Comparison of ENCODE assay signal across 1 cellular context in the genomic region with DNA sequence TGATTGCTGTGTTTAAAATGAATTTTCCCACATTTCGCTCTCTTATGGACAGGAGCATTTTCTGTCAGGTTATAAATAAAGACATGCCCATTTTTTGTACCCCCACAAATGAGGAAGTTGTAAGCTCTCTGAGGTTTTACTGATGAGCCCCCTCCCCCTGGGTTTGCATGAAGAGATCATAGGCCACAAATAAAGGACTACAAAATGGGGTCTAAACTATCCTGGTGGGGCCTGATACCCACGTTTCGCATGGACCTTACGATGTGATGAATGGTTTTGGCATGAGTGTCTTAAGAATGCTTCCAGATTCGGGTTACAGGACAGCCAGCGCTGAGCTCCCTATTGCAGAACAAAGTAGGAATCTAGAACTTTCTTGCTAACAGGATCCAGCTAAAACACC.
TF ChIP-seq lines count a peak whose summit lies in the region.

No MANE protein-coding gene starts in this region.

TF ChIP-seq in K562, 482 proteins besides CTCF, POLR2A, EP300 and RAD21:
- no peak for TF ChIP-seq ZBTB7A (IDR thresholded peaks at IDR 0.05; ENCODE audit: borderline replicate concordance, control insufficient read depth, low read depth, low read length)
- no peak for TF ChIP-seq C11orf30 (IDR thresholded peaks at IDR 0.05; ENCODE audit: low read depth)
- TF ChIP-seq, protein P1, sequence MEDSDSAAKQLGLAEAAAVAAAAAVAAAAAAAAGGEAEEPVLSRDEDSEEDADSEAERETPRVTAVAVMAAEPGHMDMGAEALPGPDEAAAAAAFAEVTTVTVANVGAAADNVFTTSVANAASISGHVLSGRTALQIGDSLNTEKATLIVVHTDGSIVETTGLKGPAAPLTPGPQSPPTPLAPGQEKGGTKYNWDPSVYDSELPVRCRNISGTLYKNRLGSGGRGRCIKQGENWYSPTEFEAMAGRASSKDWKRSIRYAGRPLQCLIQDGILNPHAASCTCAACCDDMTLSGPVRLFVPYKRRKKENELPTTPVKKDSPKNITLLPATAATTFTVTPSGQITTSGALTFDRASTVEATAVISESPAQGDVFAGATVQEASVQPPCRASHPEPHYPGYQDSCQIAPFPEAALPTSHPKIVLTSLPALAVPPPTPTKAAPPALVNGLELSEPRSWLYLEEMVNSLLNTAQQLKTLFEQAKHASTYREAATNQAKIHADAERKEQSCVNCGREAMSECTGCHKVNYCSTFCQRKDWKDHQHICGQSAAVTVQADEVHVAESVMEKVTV (CRISPR knock-in tag; IDR thresholded peaks at IDR 0.05): 0 out of 2 replicates have a peak, but pooled peaks have one; percentile 10
- 0 out of 4 replicates have a peak, but pooled peaks of 1 of the 2 experiments have one; percentile 6 for TF ChIP-seq RCOR1 (IDR thresholded peaks at IDR 0.05; ENCODE audit: borderline replicate concordance in 1 of 2, low read depth in 2 of 2, low read length in 2 of 2)
- TF ChIP-seq, protein P2, sequence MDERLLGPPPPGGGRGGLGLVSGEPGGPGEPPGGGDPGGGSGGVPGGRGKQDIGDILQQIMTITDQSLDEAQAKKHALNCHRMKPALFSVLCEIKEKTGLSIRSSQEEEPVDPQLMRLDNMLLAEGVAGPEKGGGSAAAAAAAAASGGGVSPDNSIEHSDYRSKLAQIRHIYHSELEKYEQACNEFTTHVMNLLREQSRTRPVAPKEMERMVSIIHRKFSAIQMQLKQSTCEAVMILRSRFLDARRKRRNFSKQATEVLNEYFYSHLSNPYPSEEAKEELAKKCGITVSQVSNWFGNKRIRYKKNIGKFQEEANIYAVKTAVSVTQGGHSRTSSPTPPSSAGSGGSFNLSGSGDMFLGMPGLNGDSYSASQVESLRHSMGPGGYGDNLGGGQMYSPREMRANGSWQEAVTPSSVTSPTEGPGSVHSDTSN (CRISPR knock-in tag; IDR thresholded peaks at IDR 0.05; ENCODE audit: low read depth): no peak
- TF ChIP-seq, protein P2 (tag; conservative IDR thresholded peaks at IDR 0.05; ENCODE audit: low read depth): 0 out of 2 replicates have a peak, but pooled peaks have one; percentile 39
- peak in 1 of 3 experiments; percentile 9 for TF ChIP-seq YY1 (IDR thresholded peaks at IDR 0.05; ENCODE audit: borderline replicate concordance in 1 of 3, control insufficient read depth in 1 of 3, extremely low read depth in 1 of 3, insufficient read depth in 3 of 3, insufficient read length in 1 of 3, insufficient replicate concordance in 2 of 3, low read depth in 1 of 3, low read length in 2 of 3)
- TF ChIP-seq TEAD2 (tag; IDR thresholded peaks at IDR 0.05): no peak
- no peak for TF ChIP-seq ZFP36 (IDR thresholded peaks at IDR 0.05; ENCODE audit: low read depth, low read length, partially characterized antibody)
- TF ChIP-seq PTTG1 (tag; IDR thresholded peaks at IDR 0.05; ENCODE audit: low read depth): no peak
- TF ChIP-seq RBBP5 (IDR thresholded peaks at IDR 0.05; ENCODE audit: borderline replicate concordance, insufficient read depth, low read length, poor library complexity, severe bottlenecking): no peak
- TF ChIP-seq CHD4 (IDR thresholded peaks at IDR 0.05; ENCODE audit: insufficient read depth, insufficient replicate concordance, low read depth, low read length, poor library complexity, severe bottlenecking): peak; percentile 30
- TF ChIP-seq MAZ (CRISPR knock-in tag; conservative IDR thresholded peaks at IDR 0.05 in 1 of 2, IDR thresholded peaks at IDR 0.05 in 1 of 2): 0 out of 4 replicates have a peak, but pooled peaks of 1 of the 2 experiments have one; percentile 20
- TF ChIP-seq SMAD3 (CRISPR knock-in tag; conservative IDR thresholded peaks at IDR 0.05): no peak
- no peak for TF ChIP-seq RB1 (IDR thresholded peaks at IDR 0.05; ENCODE audit: low read depth)
- TF ChIP-seq, protein P3, sequence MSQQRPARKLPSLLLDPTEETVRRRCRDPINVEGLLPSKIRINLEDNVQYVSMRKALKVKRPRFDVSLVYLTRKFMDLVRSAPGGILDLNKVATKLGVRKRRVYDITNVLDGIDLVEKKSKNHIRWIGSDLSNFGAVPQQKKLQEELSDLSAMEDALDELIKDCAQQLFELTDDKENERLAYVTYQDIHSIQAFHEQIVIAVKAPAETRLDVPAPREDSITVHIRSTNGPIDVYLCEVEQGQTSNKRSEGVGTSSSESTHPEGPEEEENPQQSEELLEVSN (IDR thresholded peaks at IDR 0.05; ENCODE audit: borderline replicate concordance in 1 of 2, extremely low read depth in 1 of 2, insufficient read depth in 1 of 2, insufficient read length in 1 of 2, low read depth in 1 of 2, low read length in 1 of 2, poor library complexity in 1 of 2, severe bottlenecking in 1 of 2): no peak
- TF ChIP-seq ARID2 (IDR thresholded peaks at IDR 0.05): 0 out of 2 replicates have a peak, but pooled peaks have one; percentile 11
- TF ChIP-seq, protein P4, sequence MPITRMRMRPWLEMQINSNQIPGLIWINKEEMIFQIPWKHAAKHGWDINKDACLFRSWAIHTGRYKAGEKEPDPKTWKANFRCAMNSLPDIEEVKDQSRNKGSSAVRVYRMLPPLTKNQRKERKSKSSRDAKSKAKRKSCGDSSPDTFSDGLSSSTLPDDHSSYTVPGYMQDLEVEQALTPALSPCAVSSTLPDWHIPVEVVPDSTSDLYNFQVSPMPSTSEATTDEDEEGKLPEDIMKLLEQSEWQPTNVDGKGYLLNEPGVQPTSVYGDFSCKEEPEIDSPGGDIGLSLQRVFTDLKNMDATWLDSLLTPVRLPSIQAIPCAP (CRISPR knock-in tag; IDR thresholded peaks at IDR 0.05; ENCODE audit: borderline replicate concordance): no peak
- 0 out of 2 replicates have a peak, but pooled peaks have one; percentile 19 for TF ChIP-seq SPI1 (IDR thresholded peaks at IDR 0.05; ENCODE audit: borderline replicate concordance, low read depth, low read length)
- peak; percentile 26 for TF ChIP-seq MEIS2 (IDR thresholded peaks at IDR 0.05; ENCODE audit: partially characterized antibody)
- TF ChIP-seq SMARCB1 (IDR thresholded peaks at IDR 0.05; ENCODE audit: insufficient read length, low read depth): peak; percentile 88
